2 cellular contexts compared by ENCODE assay signal in the genomic region with DNA sequence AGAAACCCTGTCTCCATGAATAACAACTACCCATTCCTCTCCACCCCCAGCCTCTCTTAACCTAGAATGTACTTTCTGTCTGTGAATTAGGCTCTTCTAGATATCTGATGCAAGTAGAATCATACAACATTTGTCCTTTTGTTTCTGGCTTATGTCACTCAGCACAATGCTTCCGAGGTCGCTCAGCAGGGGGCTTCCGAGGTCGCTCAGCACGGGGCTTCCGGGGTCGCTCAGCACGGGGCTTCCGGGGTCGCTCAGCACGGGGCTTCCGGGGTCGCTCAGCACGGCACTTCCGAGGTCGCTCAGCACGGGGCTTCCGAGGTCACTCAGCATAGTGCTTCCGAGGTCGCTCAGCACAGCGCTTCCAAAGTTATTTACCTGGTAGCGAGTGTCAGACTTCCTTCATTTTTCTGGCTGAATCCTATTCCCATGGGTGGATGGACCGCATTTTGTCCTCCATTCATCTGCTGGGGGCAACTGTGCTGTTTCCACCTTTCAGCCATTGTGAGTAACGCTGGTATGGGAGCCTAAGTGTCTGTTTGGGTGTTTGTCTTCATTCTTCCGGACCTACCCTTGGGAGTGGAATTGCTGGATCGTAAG.
TF ChIP-seq lines count a peak whose summit lies in the region.

No MANE protein-coding gene starts in this region.

TF ChIP-seq in GM12878, 131 proteins besides CTCF, POLR2A, EP300 and RAD21:
- TF ChIP-seq, protein P1, sequence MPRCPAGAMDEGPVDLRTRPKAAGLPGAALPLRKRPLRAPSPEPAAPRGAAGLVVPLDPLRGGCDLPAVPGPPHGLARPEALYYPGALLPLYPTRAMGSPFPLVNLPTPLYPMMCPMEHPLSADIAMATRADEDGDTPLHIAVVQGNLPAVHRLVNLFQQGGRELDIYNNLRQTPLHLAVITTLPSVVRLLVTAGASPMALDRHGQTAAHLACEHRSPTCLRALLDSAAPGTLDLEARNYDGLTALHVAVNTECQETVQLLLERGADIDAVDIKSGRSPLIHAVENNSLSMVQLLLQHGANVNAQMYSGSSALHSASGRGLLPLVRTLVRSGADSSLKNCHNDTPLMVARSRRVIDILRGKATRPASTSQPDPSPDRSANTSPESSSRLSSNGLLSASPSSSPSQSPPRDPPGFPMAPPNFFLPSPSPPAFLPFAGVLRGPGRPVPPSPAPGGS (IDR thresholded peaks at IDR 0.05; ENCODE audit: borderline replicate concordance, insufficient read depth, low read depth, low read length, poor library complexity, severe bottlenecking): peak; percentile 81
- TF ChIP-seq BHLHE40 (IDR thresholded peaks at IDR 0.05; ENCODE audit: borderline replicate concordance in 1 of 2, low read depth in 2 of 2, low read length in 1 of 2): no peak

TF ChIP-seq in WTC11, 78 proteins besides CTCF, POLR2A, EP300 and RAD21:
- TF ChIP-seq, protein P2, sequence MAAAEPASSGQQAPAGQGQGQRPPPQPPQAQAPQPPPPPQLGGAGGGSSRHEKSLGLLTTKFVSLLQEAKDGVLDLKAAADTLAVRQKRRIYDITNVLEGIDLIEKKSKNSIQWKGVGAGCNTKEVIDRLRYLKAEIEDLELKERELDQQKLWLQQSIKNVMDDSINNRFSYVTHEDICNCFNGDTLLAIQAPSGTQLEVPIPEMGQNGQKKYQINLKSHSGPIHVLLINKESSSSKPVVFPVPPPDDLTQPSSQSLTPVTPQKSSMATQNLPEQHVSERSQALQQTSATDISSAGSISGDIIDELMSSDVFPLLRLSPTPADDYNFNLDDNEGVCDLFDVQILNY (CRISPR knock-in tag; IDR thresholded peaks at IDR 0.05): no peak
- TF ChIP-seq, protein P3, sequence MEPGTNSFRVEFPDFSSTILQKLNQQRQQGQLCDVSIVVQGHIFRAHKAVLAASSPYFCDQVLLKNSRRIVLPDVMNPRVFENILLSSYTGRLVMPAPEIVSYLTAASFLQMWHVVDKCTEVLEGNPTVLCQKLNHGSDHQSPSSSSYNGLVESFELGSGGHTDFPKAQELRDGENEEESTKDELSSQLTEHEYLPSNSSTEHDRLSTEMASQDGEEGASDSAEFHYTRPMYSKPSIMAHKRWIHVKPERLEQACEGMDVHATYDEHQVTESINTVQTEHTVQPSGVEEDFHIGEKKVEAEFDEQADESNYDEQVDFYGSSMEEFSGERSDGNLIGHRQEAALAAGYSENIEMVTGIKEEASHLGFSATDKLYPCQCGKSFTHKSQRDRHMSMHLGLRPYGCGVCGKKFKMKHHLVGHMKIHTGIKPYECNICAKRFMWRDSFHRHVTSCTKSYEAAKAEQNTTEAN (CRISPR knock-in tag; IDR thresholded peaks at IDR 0.05): no peak
- TF ChIP-seq, protein P4, sequence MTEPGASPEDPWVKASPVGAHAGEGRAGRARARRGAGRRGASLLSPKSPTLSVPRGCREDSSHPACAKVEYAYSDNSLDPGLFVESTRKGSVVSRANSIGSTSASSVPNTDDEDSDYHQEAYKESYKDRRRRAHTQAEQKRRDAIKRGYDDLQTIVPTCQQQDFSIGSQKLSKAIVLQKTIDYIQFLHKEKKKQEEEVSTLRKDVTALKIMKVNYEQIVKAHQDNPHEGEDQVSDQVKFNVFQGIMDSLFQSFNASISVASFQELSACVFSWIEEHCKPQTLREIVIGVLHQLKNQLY (CRISPR knock-in tag; IDR thresholded peaks at IDR 0.05): no peak
- TF ChIP-seq NFYB (CRISPR knock-in tag; conservative IDR thresholded peaks at IDR 0.05; ENCODE audit: low read depth) (no peak), RORB (CRISPR knock-in tag; IDR thresholded peaks at IDR 0.05) (no peak)
